23 cellular contexts compared by ENCODE assay signal in genomic region chr3:188776447-188776846, GRCh38.
DNase-seq lines count a peak whose midpoint lies in the region; ATAC-seq, FAIRE-seq and TF ChIP-seq lines count a peak whose summit lies in the region.
"Had no signal": no experiment of that assay in that cellular context is flagged by ENCODE, and none has a peak within 500 bp of the region (broad histone marks: within the 10 kb centered on the region; RNA-seq: fewer than 3 reads in every experiment).

No MANE protein-coding gene starts in this region.

- no peaks in the 10 kb centered on the region for H3K9me3 ChIP-seq in adrenal gland (replicated peaks in 1 of 3)
- H3K9me3 ChIP-seq: breast epithelium, HAP-1, left lung, tibial nerve had no signal

- no peak overlapping the region for H3K27ac Mint-ChIP-seq in activated CD8-positive, alpha-beta memory T cell treated with anti-CD3 and anti-CD28 coated beads, Interleukin-2, amount 10 ng/mL, durations not matched to agents 7 days and 5 days
- H3K27ac Mint-ChIP-seq: activated naive CD8-positive, alpha-beta T cell; stimulated activated naive CD8-positive, alpha-beta T cell treated with anti-CD3 and anti-CD28 coated beads, Interleukin-15, Interleukin-2, amounts not matched to agents 100 ng/mL and 50 ng/mL, for 24 hours; T-cell had no signal

- H3K27ac ChIP-seq in mesendoderm (ENCODE audit: low read depth, low read length) (no peak overlapping the region), adrenal gland (no peak overlapping the region)
- H3K27ac ChIP-seq: breast epithelium, left lung, tibial nerve had no signal

- no peak overlapping the region for H3K4ac ChIP-seq in mesendoderm (ENCODE audit: low read depth, low read length)

- no peaks in the 10 kb centered on the region for H3K79me2 ChIP-seq in mesendoderm (ENCODE audit: control insufficient read depth, insufficient read depth, low read length)

- H4K8ac ChIP-seq in mesendoderm (ENCODE audit: low read depth, low read length): no peak overlapping the region

- no peak overlapping the region for H3K4me3 Mint-ChIP-seq in activated CD8-positive, alpha-beta memory T cell treated with anti-CD3 and anti-CD28 coated beads, Interleukin-2, amount 10 ng/mL, durations not matched to agents 7 days and 5 days
- H3K4me3 Mint-ChIP-seq: activated naive CD8-positive, alpha-beta T cell; neural crest cell; stimulated activated naive CD8-positive, alpha-beta T cell treated with anti-CD3 and anti-CD28 coated beads, Interleukin-15, Interleukin-2, amounts not matched to agents 100 ng/mL and 50 ng/mL, for 24 hours; T-cell had no signal

- no peak for FAIRE-seq in RCC 7860 (lab: Jason Lieb, UNC)
- FAIRE-seq: small intestine had no signal

- no peak for TF ChIP-seq CTCF in adrenal gland (IDR thresholded peaks at IDR 0.05)

- H3K4me3 ChIP-seq in mesendoderm (ENCODE audit: low read length) (no peak overlapping the region), adrenal gland (no peak overlapping the region)
- H3K4me3 ChIP-seq: breast epithelium, HAP-1, left lung, tibial nerve had no signal

- H3K4me2 ChIP-seq in mesendoderm (ENCODE audit: low read length): no peak overlapping the region

- intact Hi-C loops in adrenal gland (cut with DNase I): no loop called here

- peak; percentile 51 for DNase-seq in EL
- peak; percentile 19 for DNase-seq in RCC 7860 (ENCODE audit: low spot score)
- peak; percentile 75 for DNase-seq in dermis blood vessel endothelial cell
- DNase-seq in mesendoderm: peak; percentile 28
- DNase-seq in adrenal gland: no peak
- no peak for DNase-seq in stimulated activated CD4-positive, alpha-beta T cell treated with anti-CD3 and anti-CD28 coated beads, Interleukin-4, amount 100 ng/mL, for 4 hours
- DNase-seq in activated CD8-positive, alpha-beta memory T cell treated with anti-CD3 and anti-CD28 coated beads, Interleukin-2, amount 10 ng/mL, durations not matched to agents 7 days and 5 days: no peak
- DNase-seq: activated CD4-positive, alpha-beta T cell treated with anti-CD3 and anti-CD28 coated beads for 4 hours; DMS53; left lung; NCI-H1105; NCI-H526; Right ventricle myocardium superior; small intestine; stimulated activated CD4-positive, alpha-beta T cell treated with anti-CD3 and anti-CD28 coated beads, Interleukin-4, amount 100 ng/mL, for 1 hour; T-cell had no signal

- no peak overlapping the region for H3K23ac ChIP-seq in mesendoderm (ENCODE audit: low read length)

- H2BK15ac ChIP-seq in mesendoderm (replicated peaks; ENCODE audit: low read depth): no peak overlapping the region

- H3K36me3 ChIP-seq in mesendoderm (ENCODE audit: control insufficient read depth, insufficient read depth, low read length): no peaks in the 10 kb centered on the region
- H3K36me3 ChIP-seq in adrenal gland (replicated peaks in 1 of 2): no peaks in the 10 kb centered on the region
- H3K36me3 ChIP-seq: breast epithelium, HAP-1, left lung, tibial nerve had no signal

- H2BK120ac ChIP-seq in mesendoderm (ENCODE audit: low read depth, low read length): no peak overlapping the region

- WGBS in mesendoderm (ENCODE audit: extremely low coverage, insufficient coverage, low lambda C conversion rate): no CpG with 5 or more reads among the region's 1 CpG
- 40 to 60% (median 41%) methylated on average over 1 of the region's 1 CpG for WGBS in adrenal gland, 4 donors

- H2BK5ac ChIP-seq in mesendoderm (ENCODE audit: low read length): no peak overlapping the region

- H3K56ac ChIP-seq in mesendoderm (ENCODE audit: low read length): no peak overlapping the region

- H4K5ac ChIP-seq in mesendoderm (ENCODE audit: low read length): no peak overlapping the region

- H3K4me1 Mint-ChIP-seq in activated CD8-positive, alpha-beta memory T cell treated with anti-CD3 and anti-CD28 coated beads, Interleukin-2, amount 10 ng/mL, durations not matched to agents 7 days and 5 days: no peaks in the 10 kb centered on the region
- H3K4me1 Mint-ChIP-seq: T-cell had no signal

- no peak for ATAC-seq in HG03025 (IDR thresholded peaks at IDR 0.05; ENCODE audit: low FRiP score, unreplicated experiment)
- no peak for ATAC-seq in activated CD8-positive, alpha-beta memory T cell treated with anti-CD3 and anti-CD28 coated beads, Interleukin-2, amount 10 ng/mL, durations not matched to agents 7 days and 5 days
- ATAC-seq: left lung, T-cell had no signal

- H3K9me3 Mint-ChIP-seq in activated CD8-positive, alpha-beta memory T cell treated with anti-CD3 and anti-CD28 coated beads, Interleukin-2, amount 10 ng/mL, durations not matched to agents 7 days and 5 days (ENCODE audit: low read depth): no peaks in the 10 kb centered on the region
- H3K9me3 Mint-ChIP-seq: stimulated activated naive CD8-positive, alpha-beta T cell treated with anti-CD3 and anti-CD28 coated beads, Interleukin-15, Interleukin-2, amounts not matched to agents 100 ng/mL and 50 ng/mL, for 24 hours; T-cell had no signal

- no peak overlapping the region for H3K18ac ChIP-seq in mesendoderm (ENCODE audit: low read length)

- H2AK5ac ChIP-seq in mesendoderm (ENCODE audit: low read length): no peak overlapping the region

- CTCF ChIA-PET in activated CD8-positive, alpha-beta memory T cell treated with anti-CD3 and anti-CD28 coated beads, Interleukin-2, amount 10 ng/mL, durations not matched to agents 7 days and 5 days (lab: Charles Lee): no interaction called here

- H3K27me3 ChIP-seq in mesendoderm (ENCODE audit: insufficient read depth, low read length, poor library complexity): no peaks in the 10 kb centered on the region
- no peaks in the 10 kb centered on the region for H3K27me3 ChIP-seq in adrenal gland
- H3K27me3 ChIP-seq: breast epithelium, left lung, tibial nerve had no signal

- H3K4me1 ChIP-seq in mesendoderm (ENCODE audit: control insufficient read depth, low read depth, low read length) (no peaks in the 10 kb centered on the region), adrenal gland (replicated peaks in 1 of 2) (peaks cover 13 to 37% of the 10 kb centered on the region in 2 donors)
- H3K4me1 ChIP-seq: HAP-1 had no signal

- H3K36me3 Mint-ChIP-seq in activated CD8-positive, alpha-beta memory T cell treated with anti-CD3 and anti-CD28 coated beads, Interleukin-2, amount 10 ng/mL, durations not matched to agents 7 days and 5 days: peaks cover 5% of the 10 kb centered on the region

- no peaks in the 10 kb centered on the region for H3K27me3 Mint-ChIP-seq in activated CD8-positive, alpha-beta memory T cell treated with anti-CD3 and anti-CD28 coated beads, Interleukin-2, amount 10 ng/mL, durations not matched to agents 7 days and 5 days
- H3K27me3 Mint-ChIP-seq: activated naive CD8-positive, alpha-beta T cell; stimulated activated naive CD8-positive, alpha-beta T cell treated with anti-CD3 and anti-CD28 coated beads, Interleukin-15, Interleukin-2, amounts not matched to agents 100 ng/mL and 50 ng/mL, for 24 hours; T-cell had no signal

- no peaks in the 10 kb centered on the region for H3K79me1 ChIP-seq in mesendoderm (ENCODE audit: low read length)

- no peak overlapping the region for H3K9ac ChIP-seq in mesendoderm (ENCODE audit: low read length)

- no peak for TF ChIP-seq POLR2A in adrenal gland (IDR thresholded peaks at IDR 0.05)

Comparison
In these comparisons a context has a peak if more than half of its experiments do, and no peak if none do; other contexts are left out.
1. DNase-seq: peak in EL (single experiment), RCC 7860 (single experiment), dermis blood vessel endothelial cell (single experiment) and mesendoderm (single experiment); none in adrenal gland (0 of 7), stimulated activated CD4-positive, alpha-beta T cell treated with anti-CD3 and anti-CD28 coated beads, Interleukin-4, amount 100 ng/mL, for 4 hours (0 of 2) and activated CD8-positive, alpha-beta memory T cell treated with anti-CD3 and anti-CD28 coated beads, Interleukin-2, amount 10 ng/mL, durations not matched to agents 7 days and 5 days (single experiment).